In genomic region chr15:46768287-46768686, GRCh38 we compare ENCODE assay signal across 1 cellular context.
TF ChIP-seq lines count a peak whose summit lies in the region.

No MANE protein-coding gene starts in this region.

TF ChIP-seq in WTC11, 78 proteins besides CTCF, POLR2A, EP300 and RAD21 (continued from another document):
- TF ChIP-seq E2F4 (CRISPR knock-in tag; IDR thresholded peaks at IDR 0.05; ENCODE audit: borderline replicate concordance, low read depth) (no peak), PRRX2 (CRISPR knock-in tag; IDR thresholded peaks at IDR 0.05) (no peak), ZNF232 (CRISPR knock-in tag; IDR thresholded peaks at IDR 0.05) (no peak), HMGXB4 (CRISPR knock-in tag; IDR thresholded peaks at IDR 0.05) (no peak), ZBTB43 (CRISPR knock-in tag; IDR thresholded peaks at IDR 0.05) (no peak), OVOL2 (CRISPR knock-in tag; IDR thresholded peaks at IDR 0.05; ENCODE audit: borderline replicate concordance) (no peak), NR2C2 (CRISPR knock-in tag; IDR thresholded peaks at IDR 0.05) (no peak), SOX15 (CRISPR knock-in tag; IDR thresholded peaks at IDR 0.05) (no peak), FOXP1 (CRISPR knock-in tag; IDR thresholded peaks at IDR 0.05; ENCODE audit: borderline replicate concordance) (no peak), ZNF416 (CRISPR knock-in tag; IDR thresholded peaks at IDR 0.05) (no peak)
